In the genomic region with DNA sequence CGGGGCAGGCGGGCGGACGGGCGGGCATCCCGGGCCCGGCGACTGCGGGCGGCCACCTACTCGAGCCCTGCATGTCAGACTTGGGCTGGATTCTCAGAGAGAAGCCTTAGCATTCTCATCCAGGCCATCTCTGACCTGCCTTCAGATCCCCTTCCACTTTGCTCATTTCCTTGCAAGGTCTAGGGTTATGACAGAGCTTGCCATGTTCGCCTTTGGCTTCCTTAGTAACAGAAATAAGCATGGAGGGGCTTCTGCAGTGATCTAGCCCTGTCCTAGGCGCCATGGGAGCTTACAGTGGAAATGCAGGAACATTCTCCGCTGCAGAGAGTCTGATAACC, we compare ENCODE assay signal across 7 cellular contexts. TPM values are rescaled to one million over a fixed set of nuclear protein-coding genes. Genes with fewer than 3 reads are reported as not detected.
DNase-seq lines count a peak whose midpoint lies in the region; ATAC-seq and TF ChIP-seq lines count a peak whose summit lies in the region.

No MANE protein-coding gene starts in this region.

- H3K27me3 ChIP-seq in GM23248 (replicated peaks; ENCODE audit: insufficient read depth), result no peaks in the 10 kb centered on the region
- no peaks in the 10 kb centered on the region for H3K27me3 ChIP-seq in Peyer's patch
- no peaks in the 10 kb centered on the region for H3K27me3 ChIP-seq in esophagus squamous epithelium

- H3K4me2 ChIP-seq in GM23248 (ENCODE audit: unreplicated experiment), result peak overlapping the region; percentile 97

- H3K4me3 ChIP-seq in GM23248 (peak overlapping the region; percentile 91), Peyer's patch (peak overlapping the region; percentile 70 to 98 (median 86)), esophagus squamous epithelium (peak overlapping the region; percentile 87 to 93 (median 90))

- TF ChIP-seq CTCF in Peyer's patch (IDR thresholded peaks at IDR 0.05) (no peak), esophagus squamous epithelium (IDR thresholded peaks at IDR 0.05) (no peak)

- no peak for ATAC-seq in GM21367 (IDR thresholded peaks at IDR 0.05; ENCODE audit: unreplicated experiment)

- WGBS in GM23248 (ENCODE audit: low coverage in 1 of 2, low lambda C conversion rate in 2 of 2, missing lambda C conversion rate in 2 of 2), 2 experiments, result 6 to 7% methylated on average over 14 of the region's 14 CpGs
- 10 to 16% methylated on average over 3 to 9 of the region's 14 CpGs for WGBS in esophagus squamous epithelium, 2 donors

- TF ChIP-seq POLR2A in Peyer's patch (IDR thresholded peaks at IDR 0.05) (no peak), esophagus squamous epithelium (IDR thresholded peaks at IDR 0.05) (no peak)

- no peaks in the 10 kb centered on the region for H3K9me2 ChIP-seq in GM23248 (ENCODE audit: insufficient read depth)

- in situ Hi-C loops in GM23248 (cut with MboI), result no loop called here

- H3K27ac ChIP-seq in GM23248, result peak overlapping the region; percentile 61
- H3K27ac ChIP-seq in Peyer's patch, result peak overlapping the region; percentile 87 to 99 (median 96)
- peak overlapping the region; percentile 96 to 99 (median 98) for H3K27ac ChIP-seq in esophagus squamous epithelium

- no peak for DNase-seq in GM23248
- no peak for DNase-seq in Peyer's patch
- DNase-seq in esophagus squamous epithelium (lab: John Stamatoyannopoulos, UW), result no peak
- DNase-seq in retina, result peak; percentile 71
- no peak for DNase-seq in AG08396 (ENCODE audit: low spot score)
- DNase-seq in dedifferentiated amniotic fluid mesenchymal stem cell (ENCODE audit: extremely low spot score), result no peak

- no peaks in the 10 kb centered on the region for H3K36me3 ChIP-seq in GM23248 (ENCODE audit: low read depth)
- no peaks in the 10 kb centered on the region for H3K36me3 ChIP-seq in Peyer's patch
- no peaks in the 10 kb centered on the region for H3K36me3 ChIP-seq in esophagus squamous epithelium

- H3F3A ChIP-seq in GM23248 (ENCODE audit: insufficient read depth), result peaks cover 19% of the 10 kb centered on the region

- H4K20me1 ChIP-seq in GM23248 (ENCODE audit: insufficient read depth), result 0 out of 2 replicates have a peak, but pooled peaks cover 6% of the 10 kb centered on the region

- peak overlapping the region; percentile 84 for H3K9ac ChIP-seq in GM23248

- intact Hi-C loops in esophagus squamous epithelium (cut with DNase I), result loop anchor here (10.0 kb wide), 1 partner anchor 92 kb away; no protein-coding TSS in a partner anchor

- H2AFZ ChIP-seq in GM23248, result peak overlapping the region; percentile 87

- H3K79me2 ChIP-seq in GM23248 (ENCODE audit: insufficient read depth), result peaks cover 30% of the 10 kb centered on the region

- H3K9me3 ChIP-seq in GM23248 (ENCODE audit: low read depth) (no peaks in the 10 kb centered on the region), Peyer's patch (no peaks in the 10 kb centered on the region), esophagus squamous epithelium (no peaks in the 10 kb centered on the region)

- H3K4me1 ChIP-seq in GM23248 (ENCODE audit: insufficient read depth), result peaks cover 21% of the 10 kb centered on the region
- H3K4me1 ChIP-seq in Peyer's patch, result peaks cover 0 to 28% (median 3%) of the 10 kb centered on the region in 4 donors
- peaks cover 6 to 53% (median 23%) of the 10 kb centered on the region in 3 donors for H3K4me1 ChIP-seq in esophagus squamous epithelium

RNA-seq across cellular contexts. Expression of a gene that starts 0.6 kb away (rescaled TPM):
- 21.2 and 31.3 TPM in 2 replicates for total RNA-seq in GM23248 (2014; rRNA removed; shearing (Covaris generic))
- 16.2 and 17.1 TPM in 2 replicates for polyA plus RNA-seq in GM23248 (2016; fragmentation: Nextera tagmentation; extraction: Ambion mirVana)
- total RNA-seq in Peyer's patch (10 to 100 TPM; 11.8 to 16.5 (median 14.3) TPM), esophagus squamous epithelium (10 to 100 TPM in 2 of 4 donors, 1 to 10 TPM in 2; 4.7 to 18.7 (median 10.3) TPM)
